1 cellular context compared by ENCODE assay signal in genomic region chr17:77470330-77470786, GRCh38.
TF ChIP-seq lines count a peak whose summit lies in the region.

No MANE protein-coding gene starts in this region.

TF ChIP-seq in GM23338, 12 proteins besides CTCF, POLR2A, EP300 and RAD21 (continued from another document):
- no peak for TF ChIP-seq ZNF462 (CRISPR knock-in tag; IDR thresholded peaks at IDR 0.05)
- TF ChIP-seq JUNB (IDR thresholded peaks at IDR 0.05; ENCODE audit: unreplicated experiment), result no peak
- TF ChIP-seq CREB1 (CRISPR knock-in tag; IDR thresholded peaks at IDR 0.05; ENCODE audit: low read depth), result no peak
- TF ChIP-seq EZH2 (IDR thresholded peaks at IDR 0.05; ENCODE audit: low read depth, unreplicated experiment), result no peak
- no peak for TF ChIP-seq ETS1 (IDR thresholded peaks at IDR 0.05)
- TF ChIP-seq STAT1 (IDR thresholded peaks at IDR 0.05; ENCODE audit: unreplicated experiment), result no peak
- TF ChIP-seq NANOG (IDR thresholded peaks at IDR 0.05; ENCODE audit: borderline replicate concordance), result no peak
